Comparison of ENCODE assay signal across 37 cellular contexts in genomic region chr11:33391188-33391892, GRCh38. TPM values are rescaled to one million over a fixed set of nuclear protein-coding genes. Genes with fewer than 3 reads are reported as not detected.
"Had no signal": no experiment of that assay in that cellular context is flagged by ENCODE, and none has a peak within 500 bp of the region (broad histone marks: within the 10 kb centered on the region; RNA-seq: fewer than 3 reads in every experiment).

No MANE protein-coding gene starts in this region.

- H3K27ac Mint-ChIP-seq: activated B cell treated with CpG ODN at 0.5 μM for 24 hours; activated CD4-positive, alpha-beta memory T cell treated with anti-CD3 and anti-CD28 coated beads, Interleukin-2, amount 10 ng/mL, durations not matched to agents 7 days and 5 days; activated CD4-positive, alpha-beta T cell treated with anti-CD3 and anti-CD28 coated beads for 36 hours; activated CD4-positive, alpha-beta T cell treated with anti-CD3 and anti-CD28 coated beads, Interleukin-2, amount 10 ng/mL, durations not matched to agents 7 days and 5 days; activated CD8-positive, alpha-beta memory T cell treated with anti-CD3 and anti-CD28 coated beads, Interleukin-2, amount 10 ng/mL, durations not matched to agents 7 days and 5 days; activated CD8-positive, alpha-beta T cell treated with anti-CD3 and anti-CD28 coated beads, Interleukin-2, amount 10 ng/mL, durations not matched to agents 7 days and 5 days; activated naive CD4-positive, alpha-beta T cell treated with anti-CD3 and anti-CD28 coated beads, Interleukin-2, amount 10 ng/mL, durations not matched to agents 7 days and 5 days; activated naive CD8-positive, alpha-beta T cell; activated naive CD8-positive, alpha-beta T cell treated with anti-CD3 and anti-CD28 coated beads, Interleukin-2, amount 10 ng/mL, durations not matched to agents 7 days and 5 days; activated naive CD8-positive, alpha-beta T cell treated with anti-CD3 and anti-CD28 coated beads, Interleukin-2, amount 50 U/mL, for 24 hours; activated T-cell treated with anti-CD3 and anti-CD28 coated beads, Interleukin-2, amount 50 U/mL, for 24 hours; activated T-helper 2 cell treated with anti-CD3 and anti-CD28 coated beads, Interferon-gamma antibody, Interleukin-2, Interleukin-4, amounts not matched to agents 10 μg/mL and 5 μg/mL and 100 μg/mL, durations not matched to agents 14 hours and 24 hours and 36 hours; T-helper 1 cell treated with Interleukin-12 subunit alpha and Interleukin-12 subunit beta and Interleukin-4 antibody, amounts not matched to agents 30 μg/mL and 1 μg/mL, for 36 hours; T-helper 2 cell treated with Interferon-gamma antibody and Interleukin-4, amounts not matched to agents 5 μg/mL and 100 μg/mL, for 36 hours had no signal

- H3K4me3 Mint-ChIP-seq: activated B cell treated with CpG ODN at 0.5 μM for 24 hours; activated CD4-positive, alpha-beta memory T cell treated with anti-CD3 and anti-CD28 coated beads, Interleukin-2, amount 10 ng/mL, durations not matched to agents 7 days and 5 days; activated CD4-positive, alpha-beta T cell treated with anti-CD3 and anti-CD28 coated beads for 36 hours; activated CD4-positive, alpha-beta T cell treated with anti-CD3 and anti-CD28 coated beads, Interleukin-2, amount 10 ng/mL, durations not matched to agents 7 days and 5 days; activated CD8-positive, alpha-beta memory T cell treated with anti-CD3 and anti-CD28 coated beads, Interleukin-2, amount 10 ng/mL, durations not matched to agents 7 days and 5 days; activated CD8-positive, alpha-beta T cell treated with anti-CD3 and anti-CD28 coated beads, Interleukin-2, amount 10 ng/mL, durations not matched to agents 7 days and 5 days; activated naive CD4-positive, alpha-beta T cell treated with anti-CD3 and anti-CD28 coated beads, Interleukin-2, amount 10 ng/mL, durations not matched to agents 7 days and 5 days; activated naive CD4-positive, alpha-beta T cell treated with anti-CD3 and anti-CD28 coated beads, Interleukin-2, amount 50 U/mL, for 24 hours; activated naive CD8-positive, alpha-beta T cell; activated naive CD8-positive, alpha-beta T cell treated with anti-CD3 and anti-CD28 coated beads, Interleukin-2, amount 10 ng/mL, durations not matched to agents 7 days and 5 days; activated naive CD8-positive, alpha-beta T cell treated with anti-CD3 and anti-CD28 coated beads, Interleukin-2, amount 50 U/mL, for 24 hours; activated T-cell treated with anti-CD3 and anti-CD28 coated beads, Interleukin-2, amount 50 U/mL, for 24 hours; central memory CD8-positive, alpha-beta T cell; T-helper 1 cell treated with Interleukin-12 subunit alpha and Interleukin-12 subunit beta and Interleukin-4 antibody, amounts not matched to agents 30 μg/mL and 1 μg/mL, for 36 hours; T-helper 2 cell treated with Interferon-gamma antibody and Interleukin-4, amounts not matched to agents 5 μg/mL and 100 μg/mL, for 36 hours had no signal

- H3K4me3 ChIP-seq: ascending aorta, cardiac muscle cell had no signal

- H3K27ac ChIP-seq: ascending aorta, cardiac muscle cell, VCaP had no signal

- H3K27me3 Mint-ChIP-seq: brain had no signal

- H3K4me1 Mint-ChIP-seq: activated CD4-positive, alpha-beta T cell treated with anti-CD3 and anti-CD28 coated beads for 36 hours; activated CD4-positive, alpha-beta T cell treated with anti-CD3 and anti-CD28 coated beads, Interleukin-2, amount 10 ng/mL, durations not matched to agents 7 days and 5 days; activated CD8-positive, alpha-beta memory T cell treated with anti-CD3 and anti-CD28 coated beads, Interleukin-2, amount 10 ng/mL, durations not matched to agents 7 days and 5 days; activated naive CD4-positive, alpha-beta T cell treated with anti-CD3 and anti-CD28 coated beads, Interleukin-2, amount 10 ng/mL, durations not matched to agents 7 days and 5 days; activated naive CD4-positive, alpha-beta T cell treated with anti-CD3 and anti-CD28 coated beads, Interleukin-2, amount 50 U/mL, for 24 hours; activated naive CD8-positive, alpha-beta T cell treated with anti-CD3 and anti-CD28 coated beads, Interleukin-2, amount 10 ng/mL, durations not matched to agents 7 days and 5 days; central memory CD8-positive, alpha-beta T cell had no signal

- H3K4me1 ChIP-seq: ascending aorta had no signal

- H3K36me3 ChIP-seq: ascending aorta, cardiac muscle cell had no signal

- DNase-seq: activated B cell treated with CpG ODN at 0.5 μM for 24 hours; activated CD4-positive, alpha-beta memory T cell treated with anti-CD3 and anti-CD28 coated beads, Interleukin-2, amount 10 ng/mL, durations not matched to agents 7 days and 5 days; activated CD4-positive, alpha-beta T cell treated with anti-CD3 and anti-CD28 coated beads for 1 hour; activated CD4-positive, alpha-beta T cell treated with anti-CD3 and anti-CD28 coated beads for 36 hours; activated CD4-positive, alpha-beta T cell treated with anti-CD3 and anti-CD28 coated beads for 48 hours; activated CD4-positive, alpha-beta T cell treated with anti-CD3 and anti-CD28 coated beads, Interleukin-2, amount 10 ng/mL, durations not matched to agents 7 days and 5 days; activated CD4-positive, alpha-beta T cell treated with anti-CD3 and anti-CD28 coated beads, Interleukin-2, amount 50 U/mL, for 48 hours; activated CD8-positive, alpha-beta memory T cell treated with anti-CD3 and anti-CD28 coated beads for 24 hours; activated CD8-positive, alpha-beta memory T cell treated with anti-CD3 and anti-CD28 coated beads, Interleukin-2, amount 10 ng/mL, durations not matched to agents 7 days and 5 days; activated CD8-positive, alpha-beta memory T cell treated with anti-CD3 and anti-CD28 coated beads, Interleukin-2, amount 50 U/mL, for 48 hours; activated CD8-positive, alpha-beta T cell treated with anti-CD3 and anti-CD28 coated beads, Interleukin-2, amount 10 ng/mL, durations not matched to agents 7 days and 5 days; activated effector memory CD4-positive, alpha-beta T cell treated with Interleukin-2 at 50 U/mL for 16 hours; activated gamma-delta T cell; activated naive CD4-positive, alpha-beta T cell treated with anti-CD3 and anti-CD28 coated beads, Interleukin-2, amount 10 ng/mL, durations not matched to agents 7 days and 5 days; activated naive CD4-positive, alpha-beta T cell treated with Interleukin-2 at 50 U/mL for 16 hours; activated naive CD8-positive, alpha-beta T cell treated with anti-CD3 and anti-CD28 coated beads, Interleukin-2, amount 10 ng/mL, durations not matched to agents 7 days and 5 days; activated naive CD8-positive, alpha-beta T cell treated with anti-CD3 and anti-CD28 coated beads, Interleukin-2, amount 50 U/mL, for 24 hours; activated T-cell treated with anti-CD3 and anti-CD28 coated beads, Interleukin-2, amount 50 U/mL, for 24 hours; activated T-cell treated with anti-CD3 and anti-CD28 coated beads, Interleukin-2, amount 50 U/mL, for 48 hours; amygdala; anterior cingulate cortex; caudate nucleus; cerebellar nuclear complex; T-helper 1 cell; T-helper 2 cell; T-helper 9 cell had no signal

- H3K9me3 ChIP-seq: ascending aorta had no signal

- H3K27me3 ChIP-seq: ascending aorta, cardiac muscle cell had no signal

- H3K9me3 Mint-ChIP-seq: activated B cell treated with CpG ODN at 0.5 μM for 24 hours; activated CD4-positive, alpha-beta memory T cell treated with anti-CD3 and anti-CD28 coated beads, Interleukin-2, amount 10 ng/mL, durations not matched to agents 7 days and 5 days; activated CD4-positive, alpha-beta T cell treated with anti-CD3 and anti-CD28 coated beads, Interleukin-2, amount 10 ng/mL, durations not matched to agents 7 days and 5 days; activated naive CD4-positive, alpha-beta T cell treated with anti-CD3 and anti-CD28 coated beads, Interleukin-2, amount 10 ng/mL, durations not matched to agents 7 days and 5 days; activated naive CD4-positive, alpha-beta T cell treated with anti-CD3 and anti-CD28 coated beads, Interleukin-2, amount 50 U/mL, for 24 hours; activated naive CD8-positive, alpha-beta T cell treated with anti-CD3 and anti-CD28 coated beads, Interleukin-2, amount 50 U/mL, for 24 hours; activated T-cell treated with anti-CD3 and anti-CD28 coated beads, Interleukin-2, amount 50 U/mL, for 24 hours; activated T-helper 2 cell treated with anti-CD3 and anti-CD28 coated beads, Interferon-gamma antibody, Interleukin-2, Interleukin-4, amounts not matched to agents 10 μg/mL and 5 μg/mL and 100 μg/mL, durations not matched to agents 14 hours and 24 hours and 36 hours; central memory CD8-positive, alpha-beta T cell; T-helper 1 cell treated with Interleukin-12 subunit alpha and Interleukin-12 subunit beta and Interleukin-4 antibody, amounts not matched to agents 30 μg/mL and 1 μg/mL, for 36 hours; T-helper 2 cell treated with Interferon-gamma antibody and Interleukin-4, amounts not matched to agents 5 μg/mL and 100 μg/mL, for 36 hours had no signal

- ATAC-seq: activated CD4-positive, alpha-beta T cell treated with anti-CD3 and anti-CD28 coated beads for 36 hours; activated CD4-positive, CD25-positive, alpha-beta regulatory T cell treated with anti-CD3 and anti-CD28 coated beads, Interleukin-2, amount 50 U/mL, for 24 hours; activated CD8-positive, alpha-beta memory T cell treated with anti-CD3 and anti-CD28 coated beads, Interleukin-2, amount 10 ng/mL, durations not matched to agents 7 days and 5 days; activated CD8-positive, alpha-beta T cell treated with anti-CD3 and anti-CD28 coated beads, Interleukin-2, amount 10 ng/mL, durations not matched to agents 7 days and 5 days; activated naive CD8-positive, alpha-beta T cell treated with anti-CD3 and anti-CD28 coated beads, Interleukin-2, amount 50 U/mL, for 24 hours had no signal

RNA-seq across cellular contexts. Expression of gene KIAA1549L, which starts 15.4 kb away (rescaled TPM):
- total RNA-seq: activated CD4-positive, alpha-beta T cell treated with anti-CD3 and anti-CD28 coated beads for 36 hours; activated CD4-positive, alpha-beta T cell treated with anti-CD3 and anti-CD28 coated beads, Interleukin-2, amount 10 ng/mL, durations not matched to agents 7 days and 5 days; activated CD8-positive, alpha-beta memory T cell treated with anti-CD3 and anti-CD28 coated beads, Interleukin-2, amount 10 ng/mL, durations not matched to agents 7 days and 5 days; activated CD8-positive, alpha-beta T cell treated with anti-CD3 and anti-CD28 coated beads, Interleukin-2, amount 10 ng/mL, durations not matched to agents 7 days and 5 days; activated naive CD8-positive, alpha-beta T cell treated with anti-CD3 and anti-CD28 coated beads, Interleukin-2, amount 10 ng/mL, durations not matched to agents 7 days and 5 days; activated T-helper 2 cell treated with anti-CD3 and anti-CD28 coated beads, Interferon-gamma antibody, Interleukin-2, Interleukin-4, amounts not matched to agents 10 μg/mL and 5 μg/mL and 100 μg/mL, durations not matched to agents 14 hours and 24 hours and 36 hours; ascending aorta had no signal
